9 cellular contexts compared by ENCODE assay signal in genomic region chr5:14463629-14464028, GRCh38.
DNase-seq lines count a peak whose midpoint lies in the region; ATAC-seq and TF ChIP-seq lines count a peak whose summit lies in the region.
"Had no signal": no experiment of that assay in that cellular context is flagged by ENCODE, and none has a peak within 500 bp of the region (broad histone marks: within the 10 kb centered on the region; RNA-seq: fewer than 3 reads in every experiment).

No MANE protein-coding gene starts in this region.

- intact Hi-C loops in stomach (cut with DNase I; ENCODE audit: low total_unique reads): no loop called here

- TF ChIP-seq POLR2A in stomach (IDR thresholded peaks at IDR 0.05): no peak

- no peak for TF ChIP-seq EP300 in stomach (IDR thresholded peaks at IDR 0.05)

- H3K4me1 ChIP-seq in stomach: peaks cover 0 to 26% (median 2%) of the 10 kb centered on the region in 4 donors

- DNase-seq in HL-60 (ENCODE audit: low read depth in 1 of 2, low spot score in 1 of 2) (peak; percentile 60 to 72), NOMO-1 treated with DMSO at 0.1 percent for 48 hours (lab: John Stamatoyannopoulos, UW; ENCODE audit: unreplicated experiment) (peak; percentile 98), epithelial cell of esophagus (ENCODE audit: low read depth) (peak; percentile 80), progenitor cell of endocrine pancreas (ENCODE audit: low spot score, unreplicated experiment) (no peak), foreskin melanocyte (no peak), stomach (no peak), NCI-H128 (lab: John Stamatoyannopoulos, UW; ENCODE audit: unreplicated experiment) (no peak)
- DNase-seq: amygdala had no signal

- H3K27ac Mint-ChIP-seq in progenitor cell of endocrine pancreas: peak overlapping the region; percentile 5

- 35 to 55% (median 43%) methylated on average over 3 of the region's 3 CpGs for WGBS in stomach, 5 donors

- H3K27me3 ChIP-seq in HL-60 (ENCODE audit: insufficient read depth, poor library complexity, severe bottlenecking): no peaks in the 10 kb centered on the region
- H3K27me3 ChIP-seq in stomach: no peaks in the 10 kb centered on the region

- TF ChIP-seq CTCF in HL-60 (IDR thresholded peaks at IDR 0.05; ENCODE audit: insufficient read depth, low read length): no peak
- no peak for TF ChIP-seq CTCF in epithelial cell of esophagus (IDR thresholded peaks at IDR 0.05; ENCODE audit: insufficient read depth, low read depth, low read length, missing control alignments)
- TF ChIP-seq CTCF in progenitor cell of endocrine pancreas (IDR thresholded peaks at IDR 0.05; ENCODE audit: unreplicated experiment): no peak
- no peak for TF ChIP-seq CTCF in stomach (IDR thresholded peaks at IDR 0.05)

- H3K27ac ChIP-seq in HL-60 (replicated peaks): peak overlapping the region; percentile 38; the same call in 1 of the 2 replicates
- peak overlapping the region in 1 of 5 donors; percentile 70 for H3K27ac ChIP-seq in stomach

- no peaks in the 10 kb centered on the region for H3K9me3 ChIP-seq in stomach

- H3K27me3 Mint-ChIP-seq in progenitor cell of endocrine pancreas: no peaks in the 10 kb centered on the region

- no peak overlapping the region for H3K4me3 Mint-ChIP-seq in progenitor cell of endocrine pancreas (ENCODE audit: low read depth)

- H3K36me3 Mint-ChIP-seq in progenitor cell of endocrine pancreas (ENCODE audit: insufficient read depth): peaks cover 27% of the 10 kb centered on the region

- H3K9me3 Mint-ChIP-seq in progenitor cell of endocrine pancreas (ENCODE audit: low read depth): no peaks in the 10 kb centered on the region

- peaks cover 33 to 93% (median 86%) of the 10 kb centered on the region in 4 donors for H3K36me3 ChIP-seq in stomach

- H3K4me1 Mint-ChIP-seq in progenitor cell of endocrine pancreas (ENCODE audit: low read depth): peaks cover 20% of the 10 kb centered on the region

- H3K4me3 ChIP-seq in HL-60 (replicated peaks; ENCODE audit: insufficient read depth, low read length): no peak overlapping the region
- no peak overlapping the region for H3K4me3 ChIP-seq in epithelial cell of esophagus (ENCODE audit: low read length)
- H3K4me3 ChIP-seq in stomach: no peak overlapping the region

- no peak for ATAC-seq in HG03571 (IDR thresholded peaks at IDR 0.05; ENCODE audit: unreplicated experiment)

Comparison
In these comparisons a context has a peak if more than half of its experiments do, and no peak if none do; other contexts are left out.
1. DNase-seq: peak in HL-60 (2 of 2), NOMO-1 treated with DMSO at 0.1 percent for 48 hours (single experiment) and epithelial cell of esophagus (single experiment); none in progenitor cell of endocrine pancreas (single experiment), foreskin melanocyte (single experiment), stomach (single experiment) and NCI-H128 (single experiment).